ENCODE assay signal across 9 cellular contexts in the genomic region with DNA sequence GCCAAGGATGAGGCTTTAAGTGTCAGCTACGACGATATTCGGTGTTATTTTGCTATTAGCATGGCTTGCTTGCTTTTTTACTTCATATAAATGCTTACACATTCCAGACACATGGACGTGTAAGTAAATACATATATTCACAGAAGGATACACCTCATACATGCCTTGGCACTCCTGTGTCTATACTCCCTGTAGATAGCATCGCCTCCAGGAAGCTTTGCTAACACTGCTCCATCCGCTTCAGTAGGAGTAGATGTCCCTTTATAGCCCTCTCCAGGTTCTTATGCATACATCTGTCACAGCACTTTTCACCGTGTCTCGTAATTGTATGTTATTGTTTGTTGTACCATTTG. TPM values are rescaled to one million over a fixed set of nuclear protein-coding genes. Genes with fewer than 3 reads are reported as not detected.
DNase-seq lines count a peak whose midpoint lies in the region; ATAC-seq, FAIRE-seq and TF ChIP-seq lines count a peak whose summit lies in the region.
"Had no signal": no experiment of that assay in that cellular context is flagged by ENCODE, and none has a peak within 500 bp of the region (broad histone marks: within the 10 kb centered on the region; RNA-seq: fewer than 3 reads in every experiment).

No MANE protein-coding gene starts in this region.

- H3K4me3 ChIP-seq in H1 (ENCODE audit: extremely low read depth in 1 of 4, insufficient read depth in 2 of 4, low read depth in 3 of 4, low read length in 4 of 4) (peak overlapping the region in 2 of 4 experiments; percentile 15 to 47; a peak in 3 of 8 replicates), ovary (peak overlapping the region; percentile 36), Karpas-422 (ENCODE audit: low read length) (no peak overlapping the region), testis (peak overlapping the region in 1 of 2 donors; percentile 36)

- no peak overlapping the region for H4K8ac ChIP-seq in H1 (ENCODE audit: extremely low read depth, insufficient read depth, low read length)

- H3K9me3 ChIP-seq in H1 (ENCODE audit: insufficient read depth in 2 of 2, low read depth in 1 of 2, low read length in 1 of 2) (no peaks in the 10 kb centered on the region), ovary (no peaks in the 10 kb centered on the region), Karpas-422 (ENCODE audit: low read length) (no peaks in the 10 kb centered on the region), testis (no peaks in the 10 kb centered on the region)

- FAIRE-seq in H1 (lab: Jason Lieb, UNC): no peak

- peak; percentile 69 for DNase-seq in DMS53 treated with DMSO at 0.1 percent for 48 hours (lab: John Stamatoyannopoulos, UW; ENCODE audit: unreplicated experiment)
- DNase-seq in NCI-H345 (lab: John Stamatoyannopoulos, UW): peak; percentile 35
- no peak for DNase-seq in H1 (ENCODE audit: low read depth in 1 of 2, low spot score in 2 of 2)
- no peak for DNase-seq in ovary
- DNase-seq in Karpas-422: no peak
- DNase-seq in testis: no peak
- no peak for DNase-seq in iPS-NIHi7 (ENCODE audit: extremely low spot score)
- DNase-seq: NCI-H2081 treated with DMSO at 0.1 percent for 48 hours had no signal

- no peak overlapping the region for H3K27ac ChIP-seq in H1 (ENCODE audit: low read depth, low read length)
- no peak overlapping the region for H3K27ac ChIP-seq in ovary
- no peak overlapping the region for H3K27ac ChIP-seq in Karpas-422 (ENCODE audit: low read length)
- H3K27ac ChIP-seq in testis: no peak overlapping the region

- H4K5ac ChIP-seq in H1 (ENCODE audit: insufficient read length, low read depth, low read length): no peak overlapping the region

- TF ChIP-seq RAD21 in H1 (IDR thresholded peaks at IDR 0.05 in 1 of 2, conservative IDR thresholded peaks at IDR 0.05 in 1 of 2; ENCODE audit: low read depth in 2 of 2, low read length in 2 of 2): no peak

- WGBS in H1 (ENCODE audit: extremely low coverage in 1 of 2, insufficient coverage in 1 of 2, insufficient read length in 1 of 2, insufficient replicate concordance in 2 of 2, low coverage in 1 of 2, low lambda C conversion rate in 2 of 2, missing lambda C conversion rate in 1 of 2), 2 experiments: 78% methylated on average over 8 of the region's 8 CpGs; no CpG with 5 or more reads in 1 of the 2 experiments
- 35 to 42% (median 41%) methylated on average over 8 of the region's 8 CpGs for WGBS in ovary, 3 donors
- 36 to 38% methylated on average over 8 of the region's 8 CpGs for WGBS in testis, 2 donors

- H2BK15ac ChIP-seq in H1 (ENCODE audit: low read length): no peak overlapping the region

- TF ChIP-seq CTCF in H1 (IDR thresholded peaks at IDR 0.05; ENCODE audit: control extremely low read depth in 1 of 3, insufficient read depth in 1 of 3, low read depth in 1 of 3, low read length in 3 of 3) (no peak), ovary (IDR thresholded peaks at IDR 0.05) (no peak), testis (IDR thresholded peaks at IDR 0.05) (no peak)

- H3K4me2 ChIP-seq in H1 (ENCODE audit: insufficient read depth in 1 of 2, low read depth in 2 of 2, low read length in 2 of 2) (peak overlapping the region; percentile 63 to 82), Karpas-422 (ENCODE audit: low read depth, low read length, poor library complexity, severe bottlenecking) (no peak overlapping the region)

- H2AK5ac ChIP-seq in H1 (ENCODE audit: low read depth, low read length): no peak overlapping the region

- H2BK120ac ChIP-seq in H1 (replicated peaks; ENCODE audit: low read depth, low read length): no peak overlapping the region

- H3K79me1 ChIP-seq in H1 (ENCODE audit: low read depth, low read length): no peaks in the 10 kb centered on the region

- peaks cover 0 to 18% (median 7%) of the 10 kb centered on the region in 4 experiments; a peak in 4 of 7 replicates for H3K27me3 ChIP-seq in H1 (replicated peaks in 1 of 4; ENCODE audit: control insufficient read depth in 3 of 4, extremely low read depth in 1 of 4, insufficient read depth in 3 of 4, low read length in 3 of 4)
- H3K27me3 ChIP-seq in ovary: no peaks in the 10 kb centered on the region
- H3K27me3 ChIP-seq in Karpas-422 (ENCODE audit: low read length): no peaks in the 10 kb centered on the region
- H3K27me3 ChIP-seq in testis: no peaks in the 10 kb centered on the region

- CTCF ChIA-PET in H1 (lab: Charles Lee; ENCODE audit: partially characterized antibody): interaction anchor here (1.1 kb wide), 1 partner anchor 28 kb away, joined by 3 read pairs; no protein-coding TSS in a partner anchor

- H3K18ac ChIP-seq in H1 (ENCODE audit: extremely low read depth, low read length): peak overlapping the region; percentile 5; the same call in 1 of the 2 replicates

- intact Hi-C loops in ovary (cut with DNase I): no loop called here
- intact Hi-C loops in testis (cut with DNase I; ENCODE audit: low total_unique reads): no loop called here

- H3K56ac ChIP-seq in H1 (replicated peaks; ENCODE audit: insufficient read length, low read depth, low read length): no peak overlapping the region

- no peaks in the 10 kb centered on the region for H3K79me2 ChIP-seq in H1 (ENCODE audit: control insufficient read depth in 1 of 2, insufficient read depth in 2 of 2, low read length in 2 of 2)
- no peaks in the 10 kb centered on the region for H3K79me2 ChIP-seq in Karpas-422 (ENCODE audit: low read length)

- POLR2A ChIA-PET in H1 (lab: Charles Lee; ENCODE audit: partially characterized antibody): no interaction called here

- no peaks in the 10 kb centered on the region for H4K20me1 ChIP-seq in H1 (replicated peaks in 1 of 2; ENCODE audit: control insufficient read depth in 1 of 2, insufficient read depth in 2 of 2, low read length in 2 of 2)
- no peaks in the 10 kb centered on the region for H4K20me1 ChIP-seq in Karpas-422 (ENCODE audit: insufficient read depth, low read depth, low read length)

- no peak overlapping the region for H4K91ac ChIP-seq in H1 (replicated peaks; ENCODE audit: insufficient read length, low read length)

- TF ChIP-seq EP300 in H1 (IDR thresholded peaks at IDR 0.05; ENCODE audit: borderline replicate concordance in 1 of 2, low read depth in 2 of 2, low read length in 2 of 2) (no peak), ovary (IDR thresholded peaks at IDR 0.05) (no peak)

- no peak for TF ChIP-seq POLR2A in H1 (IDR thresholded peaks at IDR 0.05; ENCODE audit: control extremely low read depth in 1 of 2, low read depth in 2 of 2, low read length in 2 of 2)
- no peak for TF ChIP-seq POLR2A in ovary (IDR thresholded peaks at IDR 0.05)
- no peak for TF ChIP-seq POLR2A in testis (IDR thresholded peaks at IDR 0.05)

- H3K9ac ChIP-seq in H1 (replicated peaks in 1 of 4; ENCODE audit: extremely low read depth in 1 of 4, low read depth in 3 of 4, low read length in 3 of 4) (0 out of 7 replicates have a peak overlapping the region, but pooled peaks of 1 of the 4 experiments have one; percentile 29), Karpas-422 (ENCODE audit: low read length) (no peak overlapping the region)

- no peaks in the 10 kb centered on the region for H3K9me2 ChIP-seq in Karpas-422 (replicated peaks; ENCODE audit: insufficient read depth, low read length)

- H2AFZ ChIP-seq in H1 (ENCODE audit: low read length) (peak overlapping the region; percentile 69; the same call in 1 of the 2 replicates), Karpas-422 (ENCODE audit: low read length) (no peak overlapping the region)

- no peak overlapping the region for H3K23ac ChIP-seq in H1 (ENCODE audit: insufficient read length)

- H3K4me1 ChIP-seq in H1 (replicated peaks in 1 of 4; ENCODE audit: control insufficient read depth in 3 of 4, insufficient read depth in 4 of 4, low read length in 3 of 4) (peaks cover 0 to 9% (median 5%) of the 10 kb centered on the region in 4 experiments; a peak in 5 of 7 replicates), ovary (ENCODE audit: insufficient read depth) (no peaks in the 10 kb centered on the region), Karpas-422 (ENCODE audit: low read length) (no peaks in the 10 kb centered on the region), testis (peaks cover 3% of the 10 kb centered on the region)

- no peak overlapping the region for H2BK20ac ChIP-seq in H1 (ENCODE audit: low read length)

- H3K23me2 ChIP-seq in H1 (ENCODE audit: low read depth, low read length): no peaks in the 10 kb centered on the region; the same call in 1 of the 2 replicates

- no peak for ATAC-seq in GM21737 (IDR thresholded peaks at IDR 0.05; ENCODE audit: unreplicated experiment)

- no peaks in the 10 kb centered on the region for H3K36me3 ChIP-seq in H1 (ENCODE audit: control insufficient read depth in 2 of 4, insufficient read depth in 4 of 4, low read length in 3 of 4)
- no peaks in the 10 kb centered on the region for H3K36me3 ChIP-seq in ovary
- no peaks in the 10 kb centered on the region for H3K36me3 ChIP-seq in Karpas-422 (ENCODE audit: insufficient read depth, low read length)
- H3K36me3 ChIP-seq in testis (ENCODE audit: low read depth, missing control alignments): no peaks in the 10 kb centered on the region

- no peak overlapping the region for H2BK5ac ChIP-seq in H1 (ENCODE audit: low read depth, low read length)

- no peak overlapping the region for H3K14ac ChIP-seq in H1 (ENCODE audit: insufficient read length)

- H3K4ac ChIP-seq in H1 (replicated peaks; ENCODE audit: insufficient read length, low read depth, low read length): no peak overlapping the region

- H2BK12ac ChIP-seq in H1 (ENCODE audit: low read depth, low read length): peak overlapping the region; percentile 82; the same call in 1 of the 2 replicates

TF ChIP-seq in H1, 55 proteins besides CTCF, POLR2A, EP300 and RAD21 (continues in another document):
- TF ChIP-seq NRF1 (IDR thresholded peaks at IDR 0.05; ENCODE audit: low read depth, low read length) (no peak), SIN3A (conservative IDR thresholded peaks at IDR 0.05 in 1 of 2, IDR thresholded peaks at IDR 0.05 in 1 of 2; ENCODE audit: low read depth in 1 of 2, low read length in 2 of 2) (no peak), CREB1 (IDR thresholded peaks at IDR 0.05) (no peak), HDAC2 (IDR thresholded peaks at IDR 0.05; ENCODE audit: borderline replicate concordance in 1 of 2, low read depth in 2 of 2, low read length in 2 of 2) (no peak), SP4 (IDR thresholded peaks at IDR 0.05; ENCODE audit: low read length) (no peak)

RNA-seq across cellular contexts. Expression of a gene that starts 27.5 kb away (rescaled TPM):
- 14.0 and 17.6 TPM in 2 replicates for total RNA-seq in H1 (2021; fragmentation: NEBNext Ultra II Directional; extraction: Animal tissue kit (Norgen Biotek cat#: 25700))
- 7.7 and 9.8 TPM in 2 replicates for polyA plus RNA-seq in H1 (2011; rRNA removed)
- 8.6 TPM for polyA plus RNA-seq in H1 (2011; cell fraction: cytosol; rRNA removed)
- polyA plus RNA-seq in H1 (2011; cell fraction: nucleus; rRNA removed): 15.1 TPM
- polyA plus RNA-seq in H1 (2012, experiment 1 of 2): 16.4 to 18.4 TPM (median 16.8 TPM) in 4 replicates
- polyA plus RNA-seq in H1 (2012, experiment 2 of 2): 10.2 TPM
- polyA plus RNA-seq in H1 (2013, experiment 1 of 2): 12.9 TPM
- polyA plus RNA-seq in H1 (2013, experiment 2 of 2): 11.6 TPM
- polyA minus RNA-seq in H1 (2011; rRNA and poly(A)+ RNA removed): 14.5 and 19.8 TPM in 2 replicates
- polyA minus RNA-seq in H1 (2011; cell fraction: cytosol; rRNA and poly(A)+ RNA removed): 14.8 TPM
- 27.8 TPM for polyA minus RNA-seq in H1 (2011; cell fraction: nucleus; rRNA and poly(A)+ RNA removed)
- 10 to 100 TPM; 10.7 to 30.8 (median 22.5) TPM for total RNA-seq in ovary
- 10 to 100 TPM; 14.5 to 31.1 TPM for polyA plus RNA-seq in ovary
- 2.1 and 4.9 TPM in 2 replicates for total RNA-seq in Karpas-422 (2014; rRNA removed; shearing (Covaris generic); ENCODE audit: low replicate concordance)
- 10 to 100 TPM; 19.6 to 19.9 TPM for total RNA-seq in testis
- polyA plus RNA-seq in testis (ENCODE audit: insufficient read depth, low read depth, low replicate concordance): 13.1 TPM

Comparison
In these comparisons a context has a peak if more than half of its experiments do, and no peak if none do; other contexts are left out.
1. DNase-seq: peak in DMS53 treated with DMSO at 0.1 percent for 48 hours (single experiment) and NCI-H345 (single experiment); none in H1 (0 of 2), ovary (0 of 5), Karpas-422 (single experiment), testis (single experiment) and iPS-NIHi7 (single experiment).